Comparison of ENCODE assay signal across 2 cellular contexts in the genomic region with DNA sequence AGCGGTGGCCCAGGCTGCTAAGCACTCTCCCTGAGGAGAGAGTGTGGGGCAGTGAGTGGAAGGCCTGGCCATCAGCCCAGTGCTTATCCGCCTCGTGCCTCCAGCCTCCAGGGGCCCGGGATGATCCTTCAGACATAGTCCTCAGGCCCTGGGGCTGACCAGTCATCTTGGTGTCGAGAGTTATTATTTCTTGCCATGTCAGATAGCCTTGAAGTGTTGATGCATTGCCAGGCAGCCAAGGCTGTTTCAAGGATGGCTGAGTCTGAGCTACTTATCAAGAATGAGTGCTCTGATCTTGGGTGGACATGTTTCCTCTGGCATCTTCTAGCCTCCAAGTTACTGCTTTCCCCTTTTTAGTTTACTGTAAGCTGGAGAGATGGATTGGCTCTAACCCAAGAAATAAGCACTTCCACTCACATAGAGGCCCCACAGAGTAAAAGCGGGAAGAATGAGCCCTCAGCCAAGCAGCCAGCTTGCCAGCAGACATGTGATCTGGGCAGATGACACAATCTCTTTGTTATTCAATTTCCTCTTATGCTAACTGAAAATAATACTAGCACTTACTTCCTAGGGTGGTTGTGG.
TF ChIP-seq lines count a peak whose summit lies in the region.

No MANE protein-coding gene starts in this region.

TF ChIP-seq in HEK293, 187 proteins besides CTCF, POLR2A, EP300 and RAD21 (continued from another document):
- 0 out of 2 replicates have a peak, but pooled peaks have one; percentile 12 for TF ChIP-seq ZNF660 (tag by site-specific recombination; IDR thresholded peaks at IDR 0.05)

TF ChIP-seq in H1, 55 proteins besides CTCF, POLR2A, EP300 and RAD21:
- TF ChIP-seq, protein P1, sequence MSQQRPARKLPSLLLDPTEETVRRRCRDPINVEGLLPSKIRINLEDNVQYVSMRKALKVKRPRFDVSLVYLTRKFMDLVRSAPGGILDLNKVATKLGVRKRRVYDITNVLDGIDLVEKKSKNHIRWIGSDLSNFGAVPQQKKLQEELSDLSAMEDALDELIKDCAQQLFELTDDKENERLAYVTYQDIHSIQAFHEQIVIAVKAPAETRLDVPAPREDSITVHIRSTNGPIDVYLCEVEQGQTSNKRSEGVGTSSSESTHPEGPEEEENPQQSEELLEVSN (IDR thresholded peaks at IDR 0.05): peak; percentile 72
- no peak for TF ChIP-seq MAFK (IDR thresholded peaks at IDR 0.05; ENCODE audit: low read depth, low read length)
TF ChIP-seq in H1: peak in this region for 1.
